1 cellular context compared by ENCODE assay signal in the genomic region with DNA sequence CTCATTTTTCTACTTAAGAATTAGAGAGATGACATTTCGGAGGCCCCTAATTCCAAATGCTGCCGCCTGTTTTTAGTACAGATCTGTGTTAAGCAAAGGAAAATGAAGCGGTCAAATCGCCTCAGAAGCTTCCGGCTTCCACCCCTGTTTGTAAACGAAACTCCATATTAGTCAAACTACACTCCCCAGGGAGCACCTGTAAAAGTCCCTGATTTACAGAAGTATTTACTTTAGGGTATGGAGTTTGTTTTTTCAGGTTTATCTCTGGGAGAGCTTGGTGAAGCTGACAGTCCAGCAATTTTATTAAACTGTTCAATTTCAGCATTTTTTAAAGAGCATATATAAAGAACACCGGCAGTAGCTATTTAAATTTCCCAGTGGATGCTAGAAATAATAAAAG.
TF ChIP-seq lines count a peak whose summit lies in the region.

No MANE protein-coding gene starts in this region.

TF ChIP-seq in HEK293, 187 proteins besides CTCF, POLR2A, EP300 and RAD21 (continued from another document):
- TF ChIP-seq, protein P1, sequence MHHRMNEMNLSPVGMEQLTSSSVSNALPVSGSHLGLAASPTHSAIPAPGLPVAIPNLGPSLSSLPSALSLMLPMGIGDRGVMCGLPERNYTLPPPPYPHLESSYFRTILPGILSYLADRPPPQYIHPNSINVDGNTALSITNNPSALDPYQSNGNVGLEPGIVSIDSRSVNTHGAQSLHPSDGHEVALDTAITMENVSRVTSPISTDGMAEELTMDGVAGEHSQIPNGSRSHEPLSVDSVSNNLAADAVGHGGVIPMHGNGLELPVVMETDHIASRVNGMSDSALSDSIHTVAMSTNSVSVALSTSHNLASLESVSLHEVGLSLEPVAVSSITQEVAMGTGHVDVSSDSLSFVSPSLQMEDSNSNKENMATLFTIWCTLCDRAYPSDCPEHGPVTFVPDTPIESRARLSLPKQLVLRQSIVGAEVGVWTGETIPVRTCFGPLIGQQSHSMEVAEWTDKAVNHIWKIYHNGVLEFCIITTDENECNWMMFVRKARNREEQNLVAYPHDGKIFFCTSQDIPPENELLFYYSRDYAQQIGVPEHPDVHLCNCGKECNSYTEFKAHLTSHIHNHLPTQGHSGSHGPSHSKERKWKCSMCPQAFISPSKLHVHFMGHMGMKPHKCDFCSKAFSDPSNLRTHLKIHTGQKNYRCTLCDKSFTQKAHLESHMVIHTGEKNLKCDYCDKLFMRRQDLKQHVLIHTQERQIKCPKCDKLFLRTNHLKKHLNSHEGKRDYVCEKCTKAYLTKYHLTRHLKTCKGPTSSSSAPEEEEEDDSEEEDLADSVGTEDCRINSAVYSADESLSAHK (tag by site-specific recombination; IDR thresholded peaks at IDR 0.05), result peak; percentile 45; the same call in 1 of the 2 replicates
- TF ChIP-seq, protein P2, sequence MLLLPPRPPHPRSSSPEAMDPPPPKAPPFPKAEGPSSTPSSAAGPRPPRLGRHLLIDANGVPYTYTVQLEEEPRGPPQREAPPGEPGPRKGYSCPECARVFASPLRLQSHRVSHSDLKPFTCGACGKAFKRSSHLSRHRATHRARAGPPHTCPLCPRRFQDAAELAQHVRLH (tag by site-specific recombination; IDR thresholded peaks at IDR 0.05), result peak; percentile 29; the same call in 1 of the 2 replicates
- TF ChIP-seq GLIS1 (tag by site-specific recombination; IDR thresholded peaks at IDR 0.05) (peak; percentile 51), ZNF426 (tag by site-specific recombination; IDR thresholded peaks at IDR 0.05) (no peak), ZNF274 (IDR thresholded peaks at IDR 0.05; ENCODE audit: low read length) (no peak), ZNF274 (tag by site-specific recombination; IDR thresholded peaks at IDR 0.05; ENCODE audit: borderline replicate concordance) (no peak), ZNF239 (tag by site-specific recombination; IDR thresholded peaks at IDR 0.05) (no peak), GFI1B (tag by site-specific recombination; IDR thresholded peaks at IDR 0.05) (peak; percentile 85), ZNF19 (tag by site-specific recombination; IDR thresholded peaks at IDR 0.05; ENCODE audit: low read depth) (no peak)
- TF ChIP-seq, protein P3, sequence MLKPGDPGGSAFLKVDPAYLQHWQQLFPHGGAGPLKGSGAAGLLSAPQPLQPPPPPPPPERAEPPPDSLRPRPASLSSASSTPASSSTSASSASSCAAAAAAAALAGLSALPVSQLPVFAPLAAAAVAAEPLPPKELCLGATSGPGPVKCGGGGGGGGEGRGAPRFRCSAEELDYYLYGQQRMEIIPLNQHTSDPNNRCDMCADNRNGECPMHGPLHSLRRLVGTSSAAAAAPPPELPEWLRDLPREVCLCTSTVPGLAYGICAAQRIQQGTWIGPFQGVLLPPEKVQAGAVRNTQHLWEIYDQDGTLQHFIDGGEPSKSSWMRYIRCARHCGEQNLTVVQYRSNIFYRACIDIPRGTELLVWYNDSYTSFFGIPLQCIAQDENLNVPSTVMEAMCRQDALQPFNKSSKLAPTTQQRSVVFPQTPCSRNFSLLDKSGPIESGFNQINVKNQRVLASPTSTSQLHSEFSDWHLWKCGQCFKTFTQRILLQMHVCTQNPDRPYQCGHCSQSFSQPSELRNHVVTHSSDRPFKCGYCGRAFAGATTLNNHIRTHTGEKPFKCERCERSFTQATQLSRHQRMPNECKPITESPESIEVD (tag by site-specific recombination; IDR thresholded peaks at IDR 0.05), result peak; percentile 82
- TF ChIP-seq, protein P4, sequence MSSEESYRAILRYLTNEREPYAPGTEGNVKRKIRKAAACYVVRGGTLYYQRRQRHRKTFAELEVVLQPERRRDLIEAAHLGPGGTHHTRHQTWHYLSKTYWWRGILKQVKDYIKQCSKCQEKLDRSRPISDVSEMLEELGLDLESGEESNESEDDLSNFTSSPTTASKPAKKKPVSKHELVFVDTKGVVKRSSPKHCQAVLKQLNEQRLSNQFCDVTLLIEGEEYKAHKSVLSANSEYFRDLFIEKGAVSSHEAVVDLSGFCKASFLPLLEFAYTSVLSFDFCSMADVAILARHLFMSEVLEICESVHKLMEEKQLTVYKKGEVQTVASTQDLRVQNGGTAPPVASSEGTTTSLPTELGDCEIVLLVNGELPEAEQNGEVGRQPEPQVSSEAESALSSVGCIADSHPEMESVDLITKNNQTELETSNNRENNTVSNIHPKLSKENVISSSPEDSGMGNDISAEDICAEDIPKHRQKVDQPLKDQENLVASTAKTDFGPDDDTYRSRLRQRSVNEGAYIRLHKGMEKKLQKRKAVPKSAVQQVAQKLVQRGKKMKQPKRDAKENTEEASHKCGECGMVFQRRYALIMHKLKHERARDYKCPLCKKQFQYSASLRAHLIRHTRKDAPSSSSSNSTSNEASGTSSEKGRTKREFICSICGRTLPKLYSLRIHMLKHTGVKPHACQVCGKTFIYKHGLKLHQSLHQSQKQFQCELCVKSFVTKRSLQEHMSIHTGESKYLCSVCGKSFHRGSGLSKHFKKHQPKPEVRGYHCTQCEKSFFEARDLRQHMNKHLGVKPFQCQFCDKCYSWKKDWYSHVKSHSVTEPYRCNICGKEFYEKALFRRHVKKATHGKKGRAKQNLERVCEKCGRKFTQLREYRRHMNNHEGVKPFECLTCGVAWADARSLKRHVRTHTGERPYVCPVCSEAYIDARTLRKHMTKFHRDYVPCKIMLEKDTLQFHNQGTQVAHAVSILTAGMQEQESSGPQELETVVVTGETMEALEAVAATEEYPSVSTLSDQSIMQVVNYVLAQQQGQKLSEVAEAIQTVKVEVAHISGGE (tag by site-specific recombination; conservative IDR thresholded peaks at IDR 0.05; ENCODE audit: low read depth), result no peak
- TF ChIP-seq, protein P5, sequence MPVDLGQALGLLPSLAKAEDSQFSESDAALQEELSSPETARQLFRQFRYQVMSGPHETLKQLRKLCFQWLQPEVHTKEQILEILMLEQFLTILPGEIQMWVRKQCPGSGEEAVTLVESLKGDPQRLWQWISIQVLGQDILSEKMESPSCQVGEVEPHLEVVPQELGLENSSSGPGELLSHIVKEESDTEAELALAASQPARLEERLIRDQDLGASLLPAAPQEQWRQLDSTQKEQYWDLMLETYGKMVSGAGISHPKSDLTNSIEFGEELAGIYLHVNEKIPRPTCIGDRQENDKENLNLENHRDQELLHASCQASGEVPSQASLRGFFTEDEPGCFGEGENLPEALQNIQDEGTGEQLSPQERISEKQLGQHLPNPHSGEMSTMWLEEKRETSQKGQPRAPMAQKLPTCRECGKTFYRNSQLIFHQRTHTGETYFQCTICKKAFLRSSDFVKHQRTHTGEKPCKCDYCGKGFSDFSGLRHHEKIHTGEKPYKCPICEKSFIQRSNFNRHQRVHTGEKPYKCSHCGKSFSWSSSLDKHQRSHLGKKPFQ (tag by site-specific recombination; IDR thresholded peaks at IDR 0.05), result no peak
- TF ChIP-seq, protein P6, sequence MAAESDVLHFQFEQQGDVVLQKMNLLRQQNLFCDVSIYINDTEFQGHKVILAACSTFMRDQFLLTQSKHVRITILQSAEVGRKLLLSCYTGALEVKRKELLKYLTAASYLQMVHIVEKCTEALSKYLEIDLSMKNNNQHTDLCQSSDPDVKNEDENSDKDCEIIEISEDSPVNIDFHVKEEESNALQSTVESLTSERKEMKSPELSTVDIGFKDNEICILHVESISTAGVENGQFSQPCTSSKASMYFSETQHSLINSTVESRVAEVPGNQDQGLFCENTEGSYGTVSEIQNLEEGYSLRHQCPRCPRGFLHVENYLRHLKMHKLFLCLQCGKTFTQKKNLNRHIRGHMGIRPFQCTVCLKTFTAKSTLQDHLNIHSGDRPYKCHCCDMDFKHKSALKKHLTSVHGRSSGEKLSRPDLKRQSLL (tag by site-specific recombination; IDR thresholded peaks at IDR 0.05), result no peak
- TF ChIP-seq, protein P7, sequence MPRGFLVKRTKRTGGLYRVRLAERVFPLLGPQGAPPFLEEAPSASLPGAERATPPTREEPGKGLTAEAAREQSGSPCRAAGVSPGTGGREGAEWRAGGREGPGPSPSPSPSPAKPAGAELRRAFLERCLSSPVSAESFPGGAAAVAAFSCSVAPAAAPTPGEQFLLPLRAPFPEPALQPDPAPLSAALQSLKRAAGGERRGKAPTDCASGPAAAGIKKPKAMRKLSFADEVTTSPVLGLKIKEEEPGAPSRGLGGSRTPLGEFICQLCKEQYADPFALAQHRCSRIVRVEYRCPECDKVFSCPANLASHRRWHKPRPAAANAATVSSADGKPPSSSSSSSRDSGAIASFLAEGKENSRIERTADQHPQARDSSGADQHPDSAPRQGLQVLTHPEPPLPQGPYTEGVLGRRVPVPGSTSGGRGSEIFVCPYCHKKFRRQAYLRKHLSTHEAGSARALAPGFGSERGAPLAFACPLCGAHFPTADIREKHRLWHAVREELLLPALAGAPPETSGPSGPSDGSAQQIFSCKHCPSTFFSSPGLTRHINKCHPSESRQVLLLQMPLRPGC (tag by site-specific recombination; IDR thresholded peaks at IDR 0.05), result no peak
